In the genomic region with DNA sequence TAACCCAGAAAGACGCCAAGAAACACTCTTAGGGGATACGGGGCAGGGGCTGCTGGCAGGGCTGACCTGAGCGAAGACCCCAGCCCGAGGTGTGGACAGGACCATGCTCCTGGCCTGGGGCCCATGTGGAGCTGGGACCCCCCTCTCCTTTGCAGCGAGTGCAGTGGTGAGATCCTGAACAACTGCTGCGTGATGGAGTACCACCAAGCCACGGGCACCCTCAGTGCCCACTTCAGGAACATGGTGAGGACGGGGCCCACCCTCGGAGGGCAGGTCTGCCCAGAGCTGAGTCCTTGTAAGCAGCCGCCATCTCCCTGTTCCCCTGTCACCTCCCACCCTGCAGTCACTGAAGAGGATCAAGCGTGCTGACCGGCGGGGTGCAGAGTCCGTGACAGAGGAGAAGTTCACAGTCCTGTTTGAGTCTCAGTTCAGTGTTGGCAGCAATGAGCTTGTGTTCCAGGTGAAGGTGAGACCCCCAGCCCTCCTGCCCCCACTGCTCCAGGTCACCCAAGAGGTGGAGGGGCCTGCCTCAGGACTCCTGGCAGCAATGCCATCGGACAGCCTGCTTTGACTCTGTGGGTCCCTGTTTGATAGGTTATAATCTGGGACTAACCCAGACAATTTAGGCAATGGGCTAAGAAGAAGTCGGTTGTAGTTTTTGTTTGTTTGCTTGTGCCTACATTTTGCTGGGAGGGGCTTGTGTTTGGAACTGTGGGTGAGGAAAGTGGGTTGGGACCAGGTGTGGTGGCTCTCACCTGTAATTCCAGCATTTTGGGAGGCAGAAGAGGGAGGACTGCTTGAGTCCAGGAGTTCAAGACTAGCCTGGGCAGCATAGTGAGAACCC, we compare ENCODE assay signal across 17 cellular contexts. TPM values are rescaled to one million over a fixed set of nuclear protein-coding genes. Genes with fewer than 3 reads are reported as not detected.
DNase-seq lines count a peak whose midpoint lies in the region; ATAC-seq lines count a peak whose summit lies in the region.
"Had no signal": no experiment of that assay in that cellular context is flagged by ENCODE, and none has a peak within 500 bp of the region (broad histone marks: within the 10 kb centered on the region; RNA-seq: fewer than 3 reads in every experiment).

No MANE protein-coding gene starts in this region.

- CTCF ChIA-PET in CD4-positive, alpha-beta memory T cell (lab: Charles Lee; ENCODE audit: partially characterized antibody), result interaction anchor here (0.8 to 3.2 kb wide), 4 partner anchors 8 to 82 kb away, joined by 3 to 18 read pairs (median 7); no protein-coding TSS in a partner anchor
- CTCF ChIA-PET in naive thymus-derived CD4-positive, alpha-beta T cell (lab: Charles Lee), result interaction anchor here (0.6 to 1.0 kb wide), 4 partner anchors 26 to 400 kb away, joined by 3 to 6 read pairs (median 4); no protein-coding TSS in a partner anchor

- no peak overlapping the region for H3K27ac ChIP-seq in CD4-positive, alpha-beta memory T cell (ENCODE audit: low read depth, low read length)
- no peak overlapping the region for H3K27ac ChIP-seq in naive thymus-derived CD4-positive, alpha-beta T cell (ENCODE audit: low read depth, low read length)
- H3K27ac ChIP-seq: PC-9 had no signal

- H3K4me1 Mint-ChIP-seq in activated T-cell treated with anti-CD3 and anti-CD28 coated beads, Interleukin-2, amount 50 U/mL, for 24 hours (ENCODE audit: low read depth), result peaks cover 59% of the 10 kb centered on the region
- H3K4me1 Mint-ChIP-seq in CD4-positive, alpha-beta memory T cell, result peaks cover 6 to 27% (median 16%) of the 10 kb centered on the region in 4 donors
- peaks cover 41% of the 10 kb centered on the region for H3K4me1 Mint-ChIP-seq in activated T-helper 1 cell treated with anti-CD3 and anti-CD28 coated beads, Interleukin-12 subunit alpha, Interleukin-12 subunit beta, Interleukin-2, Interleukin-4 antibody, amounts not matched to agents 30 ng/mL and 10 ng/mL and 1 ng/mL, durations not matched to agents 14 hours and 24 hours and 36 hours (ENCODE audit: low read depth)
- peaks cover 21 to 61% (median 40%) of the 10 kb centered on the region in 7 donors for H3K4me1 Mint-ChIP-seq in naive thymus-derived CD4-positive, alpha-beta T cell

- no peak overlapping the region for H3K4me3 ChIP-seq in CD4-positive, alpha-beta memory T cell (ENCODE audit: low read length in 2 of 2)
- H3K4me3 ChIP-seq in naive thymus-derived CD4-positive, alpha-beta T cell (ENCODE audit: low read length), result no peak overlapping the region
- H3K4me3 ChIP-seq: PC-9 had no signal

- H3K36me3 Mint-ChIP-seq in activated T-cell treated with anti-CD3 and anti-CD28 coated beads, Interleukin-2, amount 50 U/mL, for 24 hours (ENCODE audit: low read depth), result peaks cover 91% of the 10 kb centered on the region
- H3K36me3 Mint-ChIP-seq in CD4-positive, alpha-beta memory T cell, result peaks cover 52 to 75% of the 10 kb centered on the region in 2 donors
- peaks cover 71% of the 10 kb centered on the region for H3K36me3 Mint-ChIP-seq in activated T-helper 1 cell treated with anti-CD3 and anti-CD28 coated beads, Interleukin-12 subunit alpha, Interleukin-12 subunit beta, Interleukin-2, Interleukin-4 antibody, amounts not matched to agents 30 ng/mL and 10 ng/mL and 1 ng/mL, durations not matched to agents 14 hours and 24 hours and 36 hours (ENCODE audit: low read depth)
- H3K36me3 Mint-ChIP-seq in naive thymus-derived CD4-positive, alpha-beta T cell, result peaks cover 15 to 56% (median 28%) of the 10 kb centered on the region in 5 donors

- no peak overlapping the region for H3K4me3 Mint-ChIP-seq in activated T-cell treated with anti-CD3 and anti-CD28 coated beads, Interleukin-2, amount 50 U/mL, for 24 hours
- H3K4me3 Mint-ChIP-seq in CD4-positive, alpha-beta memory T cell, result peak overlapping the region in 2 of 8 donors; percentile 17 to 35
- no peak overlapping the region for H3K4me3 Mint-ChIP-seq in activated T-helper 1 cell treated with anti-CD3 and anti-CD28 coated beads, Interleukin-12 subunit alpha, Interleukin-12 subunit beta, Interleukin-2, Interleukin-4 antibody, amounts not matched to agents 30 ng/mL and 10 ng/mL and 1 ng/mL, durations not matched to agents 14 hours and 24 hours and 36 hours
- H3K4me3 Mint-ChIP-seq in naive thymus-derived CD4-positive, alpha-beta T cell, result peak overlapping the region in 6 of 10 donors; percentile 5 to 49 (median 44)

- no peak for DNase-seq in activated T-cell treated with anti-CD3 and anti-CD28 coated beads, Interleukin-2, amount 50 U/mL, for 24 hours
- DNase-seq in activated T-cell treated with anti-CD3 and anti-CD28 coated beads for 4 hours (no peak), iPS-NIHi7 (ENCODE audit: extremely low spot score) (no peak), amygdala (lab: John Stamatoyannopoulos, UW) (no peak), NOMO-1 treated with DMSO at 0.1 percent for 48 hours (lab: John Stamatoyannopoulos, UW; ENCODE audit: unreplicated experiment) (no peak)
- no peak for DNase-seq in CD4-positive, alpha-beta memory T cell
- no peak for DNase-seq in activated T-helper 1 cell treated with anti-CD3 and anti-CD28 coated beads, Interleukin-12 subunit alpha, Interleukin-12 subunit beta, Interleukin-2, Interleukin-4 antibody, amounts not matched to agents 30 ng/mL and 10 ng/mL and 1 ng/mL, durations not matched to agents 14 hours and 24 hours and 36 hours (ENCODE audit: low spot score)
- DNase-seq in naive thymus-derived CD4-positive, alpha-beta T cell, result no peak
- DNase-seq: AML-193, Calu3, DMS53, KG1, NCI-H146, NCI-H2081 treated with DMSO at 0.1 percent for 48 hours, NCI-H510A treated with DMSO at 0.1 percent for 48 hours, NCI-H82, PC-9 had no signal

- H3K36me3 ChIP-seq in CD4-positive, alpha-beta memory T cell (ENCODE audit: insufficient read depth, low read length), result peaks cover 75% of the 10 kb centered on the region
- H3K36me3 ChIP-seq in naive thymus-derived CD4-positive, alpha-beta T cell (ENCODE audit: control insufficient read depth in 2 of 3, insufficient read depth in 3 of 3, low read length in 3 of 3), result peaks cover under 1 to 70% (median 27%) of the 10 kb centered on the region in 3 experiments

- ATAC-seq in naive thymus-derived CD4-positive, alpha-beta T cell, result no peak

- no peaks in the 10 kb centered on the region for H3K9me3 ChIP-seq in CD4-positive, alpha-beta memory T cell (ENCODE audit: control insufficient read depth in 1 of 2, low read length in 2 of 2)
- H3K9me3 ChIP-seq in naive thymus-derived CD4-positive, alpha-beta T cell (ENCODE audit: control insufficient read depth in 2 of 3, low read length in 3 of 3), result no peaks in the 10 kb centered on the region

- no peaks in the 10 kb centered on the region for H3K27me3 ChIP-seq in CD4-positive, alpha-beta memory T cell (ENCODE audit: insufficient read depth, low read length)
- H3K27me3 ChIP-seq in naive thymus-derived CD4-positive, alpha-beta T cell (ENCODE audit: control insufficient read depth in 2 of 2, insufficient read depth in 2 of 2, low read length in 2 of 2), result no peaks in the 10 kb centered on the region

- H3K4me1 ChIP-seq in CD4-positive, alpha-beta memory T cell (ENCODE audit: insufficient read depth, low read length), result peaks cover 7% of the 10 kb centered on the region
- peaks cover 0 to 13% of the 10 kb centered on the region in 2 donors for H3K4me1 ChIP-seq in naive thymus-derived CD4-positive, alpha-beta T cell (ENCODE audit: control insufficient read depth in 2 of 2, insufficient read depth in 2 of 2, low read length in 2 of 2)

- H3K27ac Mint-ChIP-seq in activated T-cell treated with anti-CD3 and anti-CD28 coated beads, Interleukin-2, amount 50 U/mL, for 24 hours, result peak overlapping the region; percentile 84
- peak overlapping the region in 6 of 7 donors; percentile 39 to 91 (median 60) for H3K27ac Mint-ChIP-seq in CD4-positive, alpha-beta memory T cell
- peak overlapping the region; percentile 48 for H3K27ac Mint-ChIP-seq in activated T-helper 1 cell treated with anti-CD3 and anti-CD28 coated beads, Interleukin-12 subunit alpha, Interleukin-12 subunit beta, Interleukin-2, Interleukin-4 antibody, amounts not matched to agents 30 ng/mL and 10 ng/mL and 1 ng/mL, durations not matched to agents 14 hours and 24 hours and 36 hours
- H3K27ac Mint-ChIP-seq in naive thymus-derived CD4-positive, alpha-beta T cell, result peak overlapping the region in 8 of 9 donors; percentile 21 to 88 (median 72)

- POLR2A ChIA-PET in CD4-positive, alpha-beta memory T cell (lab: Charles Lee; ENCODE audit: partially characterized antibody), result interaction anchor here (4.2 kb wide), 1 partner anchor 16 kb away, joined by 19 read pairs; the partner anchor contains the start of gene STAT5A
- POLR2A ChIA-PET in naive thymus-derived CD4-positive, alpha-beta T cell (lab: Charles Lee), result interaction anchor here (0.6 to 2.1 kb wide), 4 partner anchors 10 to 84 kb away, joined by 3 to 10 read pairs (median 3); partner anchors contain the start of genes STAT3 and STAT5A

- intact Hi-C loops in CD4-positive, alpha-beta memory T cell (cut with micrococcal nuclease), result no loop called here
- intact Hi-C loops in activated T-helper 1 cell treated with anti-CD3 and anti-CD28 coated beads, Interleukin-12 subunit alpha, Interleukin-12 subunit beta, Interleukin-2, Interleukin-4 antibody, amounts not matched to agents 30 ng/mL and 10 ng/mL and 1 ng/mL, durations not matched to agents 14 hours and 24 hours and 36 hours (cut with micrococcal nuclease), result no loop called here
- intact Hi-C loops in naive thymus-derived CD4-positive, alpha-beta T cell (cut with micrococcal nuclease), result no loop called here

- H3K27me3 Mint-ChIP-seq in activated T-cell treated with anti-CD3 and anti-CD28 coated beads, Interleukin-2, amount 50 U/mL, for 24 hours, result no peaks in the 10 kb centered on the region
- H3K27me3 Mint-ChIP-seq in CD4-positive, alpha-beta memory T cell, result no peaks in the 10 kb centered on the region
- no peaks in the 10 kb centered on the region for H3K27me3 Mint-ChIP-seq in activated T-helper 1 cell treated with anti-CD3 and anti-CD28 coated beads, Interleukin-12 subunit alpha, Interleukin-12 subunit beta, Interleukin-2, Interleukin-4 antibody, amounts not matched to agents 30 ng/mL and 10 ng/mL and 1 ng/mL, durations not matched to agents 14 hours and 24 hours and 36 hours (ENCODE audit: insufficient read depth)
- no peaks in the 10 kb centered on the region for H3K27me3 Mint-ChIP-seq in naive thymus-derived CD4-positive, alpha-beta T cell

- no peaks in the 10 kb centered on the region for H3K9me3 Mint-ChIP-seq in activated T-cell treated with anti-CD3 and anti-CD28 coated beads, Interleukin-2, amount 50 U/mL, for 24 hours
- H3K9me3 Mint-ChIP-seq in CD4-positive, alpha-beta memory T cell, result no peaks in the 10 kb centered on the region
- no peaks in the 10 kb centered on the region for H3K9me3 Mint-ChIP-seq in activated T-helper 1 cell treated with anti-CD3 and anti-CD28 coated beads, Interleukin-12 subunit alpha, Interleukin-12 subunit beta, Interleukin-2, Interleukin-4 antibody, amounts not matched to agents 30 ng/mL and 10 ng/mL and 1 ng/mL, durations not matched to agents 14 hours and 24 hours and 36 hours
- no peaks in the 10 kb centered on the region for H3K9me3 Mint-ChIP-seq in naive thymus-derived CD4-positive, alpha-beta T cell

RNA-seq across cellular contexts. Expression of gene STAT5A, which starts 16.1 kb away (rescaled TPM):
- 100 to 1,000 TPM; 130 to 133 TPM for total RNA-seq in CD4-positive, alpha-beta memory T cell
- polyA plus RNA-seq in CD4-positive, alpha-beta memory T cell, result 10 to 100 TPM; 66.7 to 94.6 TPM
- 375 and 381 TPM in 2 replicates for total RNA-seq in activated T-helper 1 cell treated with anti-CD3 and anti-CD28 coated beads, Interleukin-12 subunit alpha, Interleukin-12 subunit beta, Interleukin-2, Interleukin-4 antibody, amounts not matched to agents 30 ng/mL and 10 ng/mL and 1 ng/mL, durations not matched to agents 14 hours and 24 hours and 36 hours
- 100 to 1,000 TPM; 111 to 162 (median 150) TPM for total RNA-seq in naive thymus-derived CD4-positive, alpha-beta T cell
- 100 to 1,000 TPM in 1 of 2 donors, 10 to 100 TPM in 1; 72.8 to 150 TPM for polyA plus RNA-seq in naive thymus-derived CD4-positive, alpha-beta T cell

RNA-seq across cellular contexts. Expression of gene STAT5B, which starts 28.2 kb away (rescaled TPM):
- 100 to 1,000 TPM; 244 to 261 TPM for total RNA-seq in CD4-positive, alpha-beta memory T cell
- 100 to 1,000 TPM in 1 of 2 donors, 10 to 100 TPM in 1; 91.3 to 146 TPM for polyA plus RNA-seq in CD4-positive, alpha-beta memory T cell
- total RNA-seq in activated T-helper 1 cell treated with anti-CD3 and anti-CD28 coated beads, Interleukin-12 subunit alpha, Interleukin-12 subunit beta, Interleukin-2, Interleukin-4 antibody, amounts not matched to agents 30 ng/mL and 10 ng/mL and 1 ng/mL, durations not matched to agents 14 hours and 24 hours and 36 hours, result 191 and 199 TPM in 2 replicates
- 100 to 1,000 TPM; 143 to 192 (median 183) TPM for total RNA-seq in naive thymus-derived CD4-positive, alpha-beta T cell
- polyA plus RNA-seq in naive thymus-derived CD4-positive, alpha-beta T cell, result 100 to 1,000 TPM in 1 of 2 donors, 10 to 100 TPM in 1; 98.0 to 135 TPM

Comparison
In these comparisons a context has a peak if more than half of its experiments do, and no peak if none do; other contexts are left out.
1. H3K4me3 Mint-ChIP-seq: peak in naive thymus-derived CD4-positive, alpha-beta T cell (6 of 10); none in activated T-cell treated with anti-CD3 and anti-CD28 coated beads, Interleukin-2, amount 50 U/mL, for 24 hours (single experiment) and activated T-helper 1 cell treated with anti-CD3 and anti-CD28 coated beads, Interleukin-12 subunit alpha, Interleukin-12 subunit beta, Interleukin-2, Interleukin-4 antibody, amounts not matched to agents 30 ng/mL and 10 ng/mL and 1 ng/mL, durations not matched to agents 14 hours and 24 hours and 36 hours (single experiment).
2. Peak in every context shown above with its lines, with median percentiles within 50 percentile points of each other: H3K27ac Mint-ChIP-seq.